23 cellular contexts compared by ENCODE assay signal in the genomic region with DNA sequence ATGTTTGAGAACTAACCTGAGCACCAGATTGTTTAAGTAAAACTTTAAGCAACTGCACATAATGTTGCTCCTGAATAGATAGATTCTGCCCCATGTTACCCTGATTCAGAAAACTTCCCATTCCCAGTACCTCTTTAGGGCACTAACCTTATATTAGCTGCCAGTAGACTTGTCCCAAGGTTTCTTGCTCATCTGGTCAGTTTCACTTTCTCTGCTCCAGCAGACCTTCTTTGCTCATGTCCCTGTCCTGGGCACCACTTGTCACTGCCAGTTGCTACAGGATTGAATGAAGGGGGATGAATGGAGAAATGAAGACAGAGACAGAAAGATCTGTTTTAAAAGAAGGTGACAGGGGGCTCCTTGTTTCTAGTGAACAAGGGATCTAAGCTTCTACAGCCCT.
A peak's percentile ranks its signal among the peaks of the same experiment; 100 is the strongest.
DNase-seq lines count a peak whose midpoint lies in the region; ATAC-seq, FAIRE-seq and TF ChIP-seq lines count a peak whose summit lies in the region.
"Had no signal": no experiment of that assay in that cellular context is flagged by ENCODE, and none has a peak within 500 bp of the region (broad histone marks: within the 10 kb centered on the region; RNA-seq: fewer than 3 reads in every experiment).

No MANE protein-coding gene starts in this region.

- H3K27ac ChIP-seq in A549, result peak overlapping the region; percentile 4 to 16; a peak in 3 of 6 replicates
- H3K27ac ChIP-seq in kidney (ENCODE audit: low read depth in 2 of 2, low read length in 2 of 2), result no peak overlapping the region
- peak overlapping the region; percentile 58 to 66 for H3K27ac ChIP-seq in liver (ENCODE audit: low read depth in 1 of 2, low read length in 2 of 2)
- H3K27ac ChIP-seq: HL-60 had no signal

- peaks cover 14% of the 10 kb centered on the region for H3K4me1 ChIP-seq in A549
- peaks cover 3 to 11% of the 10 kb centered on the region in 2 donors for H3K4me1 ChIP-seq in kidney (ENCODE audit: control insufficient read depth in 1 of 2, insufficient read depth in 1 of 2, low read depth in 1 of 2, low read length in 2 of 2)
- peaks cover 2 to 16% (median 10%) of the 10 kb centered on the region in 4 donors for H3K4me1 ChIP-seq in liver (ENCODE audit: control insufficient read depth in 4 of 4, insufficient read depth in 4 of 4, low read length in 3 of 4)

- no peak for TF ChIP-seq EP300 in A549 (IDR thresholded peaks at IDR 0.05)

- no peaks in the 10 kb centered on the region; the same call in 2 of the 3 replicates for H3K9me3 ChIP-seq in A549
- no peaks in the 10 kb centered on the region for H3K9me3 ChIP-seq in kidney (ENCODE audit: control insufficient read depth in 1 of 2, low read length in 2 of 2)
- H3K9me3 ChIP-seq in liver (ENCODE audit: control insufficient read depth in 4 of 4, low read length in 3 of 4), result no peaks in the 10 kb centered on the region

- DNase-seq in A549 (ENCODE audit: low read depth in 1 of 2, low spot score in 1 of 2) (no peak), kidney (no peak), HTR-8/SVneo (ENCODE audit: insufficient read length, low spot score) (no peak)
- DNase-seq: 8988T; CD8-positive, alpha-beta T cell; DMS153; DMS79; GDM1; H9; KG1 had no signal

- no peak overlapping the region; the same call in 2 of the 3 replicates for H3K4me2 ChIP-seq in A549
- H3K4me2 ChIP-seq: BLaER1 treated with 17β-estradiol and CSF1 and Interleukin-3, amounts not matched to agents 10 nM and 100 nM had no signal

- TF ChIP-seq CTCF in A549 (IDR thresholded peaks at IDR 0.05), result no peak
- TF ChIP-seq CTCF in kidney (IDR thresholded peaks at IDR 0.05; ENCODE audit: borderline replicate concordance, extremely low read depth, insufficient read depth), result no peak
- TF ChIP-seq CTCF in liver (IDR thresholded peaks at IDR 0.05; ENCODE audit: low read depth, low read length, missing input control), result no peak
- no peak for TF ChIP-seq CTCF in nephron (IDR thresholded peaks at IDR 0.05; ENCODE audit: unreplicated experiment in 3 of 3)

- peak overlapping the region in 1 of 2 donors; percentile 36 for H3K9ac ChIP-seq in kidney (ENCODE audit: low read length in 2 of 2)
- peak overlapping the region; percentile 59 to 67 for H3K9ac ChIP-seq in liver (ENCODE audit: low read depth in 1 of 2, low read length in 2 of 2)
- H3K9ac ChIP-seq: BLaER1 treated with 17β-estradiol and CSF1 and Interleukin-3, amounts not matched to agents 10 nM and 100 nM had no signal

- no peaks in the 10 kb centered on the region for H3K4me1 Mint-ChIP-seq in nephron
- H3K4me1 Mint-ChIP-seq: B cell, H9, IgD-negative memory B cell had no signal

- intact Hi-C loops in kidney (cut with DNase I), result no loop called here

- peaks cover 9% of the 10 kb centered on the region for H3K9me3 Mint-ChIP-seq in nephron
- H3K9me3 Mint-ChIP-seq: CD8-positive, alpha-beta T cell; H9 had no signal

- no peak overlapping the region for H3K4me3 Mint-ChIP-seq in nephron
- H3K4me3 Mint-ChIP-seq: B cell; CD8-positive, alpha-beta T cell; H9; IgD-negative memory B cell had no signal

- no peaks in the 10 kb centered on the region for H3K27me3 Mint-ChIP-seq in nephron (ENCODE audit: low read depth)
- H3K27me3 Mint-ChIP-seq: B cell, IgD-negative memory B cell had no signal

- no peak overlapping the region for H3K4me3 ChIP-seq in A549
- H3K4me3 ChIP-seq in kidney (ENCODE audit: low read length in 2 of 2), result peak overlapping the region; percentile 9 to 47
- peak overlapping the region; percentile 26 to 47 (median 47) for H3K4me3 ChIP-seq in liver (ENCODE audit: low read depth in 1 of 3, low read length in 3 of 3)
- H3K4me3 ChIP-seq: BLaER1 treated with 17β-estradiol and CSF1 and Interleukin-3, amounts not matched to agents 10 nM and 100 nM had no signal

- H3K27me3 ChIP-seq in liver (ENCODE audit: control insufficient read depth in 4 of 4, insufficient read depth in 4 of 4, low read length in 3 of 4), result no peaks in the 10 kb centered on the region
- H3K27me3 ChIP-seq: BLaER1 treated with 17β-estradiol and CSF1 and Interleukin-3, amounts not matched to agents 10 nM and 100 nM had no signal

- ATAC-seq in A549, result no peak
- ATAC-seq in HG03457 (IDR thresholded peaks at IDR 0.05; ENCODE audit: unreplicated experiment), result no peak
- no peak for ATAC-seq in GM21515 (IDR thresholded peaks at IDR 0.05; ENCODE audit: unreplicated experiment)
- ATAC-seq in GM19023 (IDR thresholded peaks at IDR 0.05; ENCODE audit: unreplicated experiment), result no peak
- ATAC-seq: CD8-positive, alpha-beta T cell had no signal

- H3K36me3 ChIP-seq in kidney (ENCODE audit: control insufficient read depth in 1 of 2, insufficient read depth in 2 of 2, low read length in 2 of 2), result no peaks in the 10 kb centered on the region
- H3K36me3 ChIP-seq in liver (ENCODE audit: control insufficient read depth in 4 of 4, insufficient read depth in 3 of 4, low read depth in 1 of 4, low read length in 3 of 4), result no peaks in the 10 kb centered on the region
- H3K36me3 ChIP-seq: BLaER1 treated with 17β-estradiol and CSF1 and Interleukin-3, amounts not matched to agents 10 nM and 100 nM had no signal

- POLR2A ChIA-PET in A549 (lab: Yijun Ruan, JAX), result no interaction called here

- H3K36me3 Mint-ChIP-seq in nephron (ENCODE audit: low read depth), result no peaks in the 10 kb centered on the region
- H3K36me3 Mint-ChIP-seq: CD8-positive, alpha-beta T cell; IgD-negative memory B cell had no signal

- H3K27ac Mint-ChIP-seq in nephron, result peak overlapping the region in 2 of 3 experiments; percentile 2 to 58
- H3K27ac Mint-ChIP-seq: B cell; CD8-positive, alpha-beta T cell; H9; IgD-negative memory B cell had no signal

- TF ChIP-seq RAD21 in A549 (conservative IDR thresholded peaks at IDR 0.05 in 1 of 2, IDR thresholded peaks at IDR 0.05 in 1 of 2) (no peak), liver (IDR thresholded peaks at IDR 0.05) (peak in 1 of 2 donors; percentile 20)

- no peak for TF ChIP-seq POLR2A in A549 (IDR thresholded peaks at IDR 0.05; ENCODE audit: low read length)

- CTCF ChIA-PET in A549 (lab: Yijun Ruan, JAX), result no interaction called here

- FAIRE-seq in A549 (lab: Jason Lieb, UNC) (no peak), kidney (lab: Jason Lieb, UNC) (no peak), HTR-8/SVneo (lab: Jason Lieb, UNC) (no peak)
- FAIRE-seq: D721Med, GM12892, GM18507, H1 had no signal

TF ChIP-seq in A549, 52 proteins besides CTCF, POLR2A, EP300 and RAD21 (continues in another document):
- TF ChIP-seq CHD4 (IDR thresholded peaks at IDR 0.05; ENCODE audit: borderline replicate concordance) (no peak), NR3C1 (IDR thresholded peaks at IDR 0.05) (no peak), TP53 (CRISPR knock-in tag; IDR thresholded peaks at IDR 0.05) (no peak), RCOR1 (IDR thresholded peaks at IDR 0.05; ENCODE audit: low read depth, low read length) (no peak), TFCP2L1 (CRISPR knock-in tag; IDR thresholded peaks at IDR 0.05) (no peak)
- TF ChIP-seq, protein P1, sequence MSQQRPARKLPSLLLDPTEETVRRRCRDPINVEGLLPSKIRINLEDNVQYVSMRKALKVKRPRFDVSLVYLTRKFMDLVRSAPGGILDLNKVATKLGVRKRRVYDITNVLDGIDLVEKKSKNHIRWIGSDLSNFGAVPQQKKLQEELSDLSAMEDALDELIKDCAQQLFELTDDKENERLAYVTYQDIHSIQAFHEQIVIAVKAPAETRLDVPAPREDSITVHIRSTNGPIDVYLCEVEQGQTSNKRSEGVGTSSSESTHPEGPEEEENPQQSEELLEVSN (IDR thresholded peaks at IDR 0.05; ENCODE audit: borderline replicate concordance, low read depth), result no peak

TF ChIP-seq in liver, 16 proteins besides CTCF, POLR2A, EP300 and RAD21:
- TF ChIP-seq FOXA1 (IDR thresholded peaks at IDR 0.05) (no peak), HNF4A (conservative IDR thresholded peaks at IDR 0.05) (peak in 1 of 2 donors; percentile 14)

Comparison
In these comparisons a context has a peak if more than half of its experiments do, and no peak if none do; other contexts are left out.
1. H3K27ac ChIP-seq: peak in A549 (2 of 2) and liver (2 of 2); none in kidney (0 of 2).